In genomic region chr3:4976109-4976508, GRCh38 we compare ENCODE assay signal across 1 cellular context.
A peak's percentile ranks its signal among the peaks of the same experiment; 100 is the strongest.
TF ChIP-seq lines count a peak whose summit lies in the region.

No MANE protein-coding gene starts in this region.

TF ChIP-seq in K562, 482 proteins besides CTCF, POLR2A, EP300 and RAD21 (continued from another document and continues in another):
- TF ChIP-seq IRF9 (tag; IDR thresholded peaks at IDR 0.05) (peak; percentile 94), ZNF79 (CRISPR knock-in tag; IDR thresholded peaks at IDR 0.05; ENCODE audit: low read depth) (peak; percentile 57), THRB (CRISPR knock-in tag; conservative IDR thresholded peaks at IDR 0.05) (0 out of 2 replicates have a peak, but pooled peaks have one; percentile 4), TRIM24 (IDR thresholded peaks at IDR 0.05) (peak; percentile 39 to 64; a peak in 3 of 4 replicates), THAP12 (CRISPR knock-in tag; IDR thresholded peaks at IDR 0.05) (0 out of 2 replicates have a peak, but pooled peaks have one; percentile 17), HIVEP1 (CRISPR knock-in tag; IDR thresholded peaks at IDR 0.05) (peak; percentile 87), ZNF239 (CRISPR knock-in tag; IDR thresholded peaks at IDR 0.05) (peak; percentile 80), HOMEZ (CRISPR knock-in tag; IDR thresholded peaks at IDR 0.05) (peak; percentile 73; the same call in 1 of the 2 replicates), CBX1 (IDR thresholded peaks at IDR 0.05; ENCODE audit: low read depth) (peak; percentile 96; the same call in 1 of the 2 replicates), RFX5 (IDR thresholded peaks at IDR 0.05; ENCODE audit: low read depth, low read length) (no peak), TFAP4 (CRISPR knock-in tag; IDR thresholded peaks at IDR 0.05; ENCODE audit: borderline replicate concordance) (peak; percentile 91), SOX6 (IDR thresholded peaks at IDR 0.05) (peak; percentile 75; the same call in 1 of the 2 replicates), DMBX1 (CRISPR knock-in tag; IDR thresholded peaks at IDR 0.05; ENCODE audit: borderline replicate concordance) (peak; percentile 95), ZNF354B (CRISPR knock-in tag; IDR thresholded peaks at IDR 0.05) (no peak), ARID3B (CRISPR knock-in tag; IDR thresholded peaks at IDR 0.05; ENCODE audit: borderline replicate concordance) (peak; percentile 68; the same call in 1 of the 2 replicates), STAT5A (IDR thresholded peaks at IDR 0.05; ENCODE audit: borderline replicate concordance, low read length) (no peak; the same call in 1 of the 2 replicates), NKRF (IDR thresholded peaks at IDR 0.05; ENCODE audit: borderline replicate concordance) (0 out of 2 replicates have a peak, but pooled peaks have one; percentile 23), ID3 (CRISPR knock-in tag; IDR thresholded peaks at IDR 0.05) (peak; percentile 34; the same call in 1 of the 2 replicates), ID3 (tag; IDR thresholded peaks at IDR 0.05) (peak; percentile 71; the same call in 1 of the 2 replicates), BRD4 (IDR thresholded peaks at IDR 0.05) (peak; percentile 73; the same call in 1 of the 2 replicates), ZFP91 (CRISPR knock-in tag; IDR thresholded peaks at IDR 0.05) (no peak), NR2C1 (IDR thresholded peaks at IDR 0.05) (no peak), NR2C1 (tag; IDR thresholded peaks at IDR 0.05) (peak; percentile 72), PRPF4 (IDR thresholded peaks at IDR 0.05; ENCODE audit: insufficient read depth, low read depth, low read length, poor library complexity, severe bottlenecking) (no peak), SFPQ (IDR thresholded peaks at IDR 0.05; ENCODE audit: low read depth, low read length) (no peak), CREBBP (IDR thresholded peaks at IDR 0.05; ENCODE audit: low read depth, low read length) (no peak), SRSF9 (IDR thresholded peaks at IDR 0.05; ENCODE audit: borderline replicate concordance, low read depth, low read length) (no peak), RBM22 (IDR thresholded peaks at IDR 0.05; ENCODE audit: low read depth, low read length, poor library complexity, severe bottlenecking) (no peak), CLOCK (CRISPR knock-in tag; IDR thresholded peaks at IDR 0.05; ENCODE audit: borderline replicate concordance) (0 out of 2 replicates have a peak, but pooled peaks have one; percentile 39), CHAMP1 (IDR thresholded peaks at IDR 0.05) (no peak), ZNF347 (CRISPR knock-in tag; IDR thresholded peaks at IDR 0.05; ENCODE audit: low read depth) (peak; percentile 15; the same call in 1 of the 2 replicates), ZNF263 (CRISPR knock-in tag; IDR thresholded peaks at IDR 0.05; ENCODE audit: borderline replicate concordance) (peak; percentile 72; the same call in 1 of the 2 replicates), MYC (IDR thresholded peaks at IDR 0.05; ENCODE audit: low read depth, low read length) (peak; percentile 47), MYC (CRISPR knock-in tag; IDR thresholded peaks at IDR 0.05; ENCODE audit: borderline replicate concordance, low read depth) (peak; percentile 63), NEUROD1 (IDR thresholded peaks at IDR 0.05; ENCODE audit: borderline replicate concordance, low read depth, low read length, partially characterized antibody) (peak; percentile 52)
